Comparison of ENCODE assay signal across 8 cellular contexts in genomic region chr21:37700641-37701202, GRCh38.
A peak's percentile ranks its signal among the peaks of the same experiment; 100 is the strongest.
DNase-seq lines count a peak whose midpoint lies in the region; ATAC-seq, FAIRE-seq and TF ChIP-seq lines count a peak whose summit lies in the region.

No MANE protein-coding gene starts in this region.

- H3K4me3 ChIP-seq in fibroblast of pulmonary artery (replicated peaks; ENCODE audit: low read depth, low read length), result no peak overlapping the region

- no peak for FAIRE-seq in D721Med (lab: Jason Lieb, UNC)

- peak; percentile 41 for DNase-seq in D721Med (ENCODE audit: insufficient read length, low spot score)
- DNase-seq in NCI-H146 treated with DMSO at 0.1 percent for 48 hours (lab: John Stamatoyannopoulos, UW; ENCODE audit: unreplicated experiment), result peak; percentile 36
- DNase-seq in SKM-1 treated with dmso at 0.1 percent for 144 hours (lab: John Stamatoyannopoulos, UW; ENCODE audit: unreplicated experiment), result peak; percentile 59
- DNase-seq in fibroblast of pulmonary artery (ENCODE audit: low read depth), result peak; percentile 89
- DNase-seq in occipital lobe (lab: John Stamatoyannopoulos, UW), result peak; percentile 21
- no peak for DNase-seq in activated CD8-positive, alpha-beta memory T cell treated with anti-CD3 and anti-CD28 coated beads, Interleukin-2, amount 50 U/mL, for 4 hours

- peak; percentile 86 for ATAC-seq in GM19023 (IDR thresholded peaks at IDR 0.05; ENCODE audit: unreplicated experiment)
- ATAC-seq in HG03060 (IDR thresholded peaks at IDR 0.05; ENCODE audit: low read depth, unreplicated experiment), result peak; percentile 91

- peak; percentile 42 for TF ChIP-seq CTCF in D721Med (IDR thresholded peaks at IDR 0.05; ENCODE audit: insufficient read depth, missing control alignments)
- TF ChIP-seq CTCF in fibroblast of pulmonary artery (IDR thresholded peaks at IDR 0.05; ENCODE audit: low read length, missing control alignments), result peak; percentile 87
